In the genomic region with DNA sequence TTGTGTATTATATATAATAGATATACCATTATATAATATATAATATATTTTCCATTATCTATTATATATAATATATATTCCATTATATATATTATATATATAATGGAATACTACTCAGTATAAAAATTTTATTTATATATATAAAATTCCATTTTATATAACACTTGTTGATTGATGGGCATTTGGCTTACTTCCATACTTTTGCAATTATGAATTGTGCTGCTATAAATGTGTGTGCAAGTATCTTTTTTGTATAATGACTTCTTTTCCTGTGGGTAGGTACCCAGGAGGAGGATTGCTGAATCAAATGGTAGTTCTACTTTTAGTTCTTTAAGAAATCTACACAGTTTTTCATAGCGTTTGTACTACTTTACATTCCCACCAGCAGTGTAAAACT, we compare ENCODE assay signal across 1 cellular context.
TF ChIP-seq lines count a peak whose summit lies in the region.

No MANE protein-coding gene starts in this region.

TF ChIP-seq in GM23338, 12 proteins besides CTCF, POLR2A, EP300 and RAD21 (continued from another document):
- TF ChIP-seq, protein P1, sequence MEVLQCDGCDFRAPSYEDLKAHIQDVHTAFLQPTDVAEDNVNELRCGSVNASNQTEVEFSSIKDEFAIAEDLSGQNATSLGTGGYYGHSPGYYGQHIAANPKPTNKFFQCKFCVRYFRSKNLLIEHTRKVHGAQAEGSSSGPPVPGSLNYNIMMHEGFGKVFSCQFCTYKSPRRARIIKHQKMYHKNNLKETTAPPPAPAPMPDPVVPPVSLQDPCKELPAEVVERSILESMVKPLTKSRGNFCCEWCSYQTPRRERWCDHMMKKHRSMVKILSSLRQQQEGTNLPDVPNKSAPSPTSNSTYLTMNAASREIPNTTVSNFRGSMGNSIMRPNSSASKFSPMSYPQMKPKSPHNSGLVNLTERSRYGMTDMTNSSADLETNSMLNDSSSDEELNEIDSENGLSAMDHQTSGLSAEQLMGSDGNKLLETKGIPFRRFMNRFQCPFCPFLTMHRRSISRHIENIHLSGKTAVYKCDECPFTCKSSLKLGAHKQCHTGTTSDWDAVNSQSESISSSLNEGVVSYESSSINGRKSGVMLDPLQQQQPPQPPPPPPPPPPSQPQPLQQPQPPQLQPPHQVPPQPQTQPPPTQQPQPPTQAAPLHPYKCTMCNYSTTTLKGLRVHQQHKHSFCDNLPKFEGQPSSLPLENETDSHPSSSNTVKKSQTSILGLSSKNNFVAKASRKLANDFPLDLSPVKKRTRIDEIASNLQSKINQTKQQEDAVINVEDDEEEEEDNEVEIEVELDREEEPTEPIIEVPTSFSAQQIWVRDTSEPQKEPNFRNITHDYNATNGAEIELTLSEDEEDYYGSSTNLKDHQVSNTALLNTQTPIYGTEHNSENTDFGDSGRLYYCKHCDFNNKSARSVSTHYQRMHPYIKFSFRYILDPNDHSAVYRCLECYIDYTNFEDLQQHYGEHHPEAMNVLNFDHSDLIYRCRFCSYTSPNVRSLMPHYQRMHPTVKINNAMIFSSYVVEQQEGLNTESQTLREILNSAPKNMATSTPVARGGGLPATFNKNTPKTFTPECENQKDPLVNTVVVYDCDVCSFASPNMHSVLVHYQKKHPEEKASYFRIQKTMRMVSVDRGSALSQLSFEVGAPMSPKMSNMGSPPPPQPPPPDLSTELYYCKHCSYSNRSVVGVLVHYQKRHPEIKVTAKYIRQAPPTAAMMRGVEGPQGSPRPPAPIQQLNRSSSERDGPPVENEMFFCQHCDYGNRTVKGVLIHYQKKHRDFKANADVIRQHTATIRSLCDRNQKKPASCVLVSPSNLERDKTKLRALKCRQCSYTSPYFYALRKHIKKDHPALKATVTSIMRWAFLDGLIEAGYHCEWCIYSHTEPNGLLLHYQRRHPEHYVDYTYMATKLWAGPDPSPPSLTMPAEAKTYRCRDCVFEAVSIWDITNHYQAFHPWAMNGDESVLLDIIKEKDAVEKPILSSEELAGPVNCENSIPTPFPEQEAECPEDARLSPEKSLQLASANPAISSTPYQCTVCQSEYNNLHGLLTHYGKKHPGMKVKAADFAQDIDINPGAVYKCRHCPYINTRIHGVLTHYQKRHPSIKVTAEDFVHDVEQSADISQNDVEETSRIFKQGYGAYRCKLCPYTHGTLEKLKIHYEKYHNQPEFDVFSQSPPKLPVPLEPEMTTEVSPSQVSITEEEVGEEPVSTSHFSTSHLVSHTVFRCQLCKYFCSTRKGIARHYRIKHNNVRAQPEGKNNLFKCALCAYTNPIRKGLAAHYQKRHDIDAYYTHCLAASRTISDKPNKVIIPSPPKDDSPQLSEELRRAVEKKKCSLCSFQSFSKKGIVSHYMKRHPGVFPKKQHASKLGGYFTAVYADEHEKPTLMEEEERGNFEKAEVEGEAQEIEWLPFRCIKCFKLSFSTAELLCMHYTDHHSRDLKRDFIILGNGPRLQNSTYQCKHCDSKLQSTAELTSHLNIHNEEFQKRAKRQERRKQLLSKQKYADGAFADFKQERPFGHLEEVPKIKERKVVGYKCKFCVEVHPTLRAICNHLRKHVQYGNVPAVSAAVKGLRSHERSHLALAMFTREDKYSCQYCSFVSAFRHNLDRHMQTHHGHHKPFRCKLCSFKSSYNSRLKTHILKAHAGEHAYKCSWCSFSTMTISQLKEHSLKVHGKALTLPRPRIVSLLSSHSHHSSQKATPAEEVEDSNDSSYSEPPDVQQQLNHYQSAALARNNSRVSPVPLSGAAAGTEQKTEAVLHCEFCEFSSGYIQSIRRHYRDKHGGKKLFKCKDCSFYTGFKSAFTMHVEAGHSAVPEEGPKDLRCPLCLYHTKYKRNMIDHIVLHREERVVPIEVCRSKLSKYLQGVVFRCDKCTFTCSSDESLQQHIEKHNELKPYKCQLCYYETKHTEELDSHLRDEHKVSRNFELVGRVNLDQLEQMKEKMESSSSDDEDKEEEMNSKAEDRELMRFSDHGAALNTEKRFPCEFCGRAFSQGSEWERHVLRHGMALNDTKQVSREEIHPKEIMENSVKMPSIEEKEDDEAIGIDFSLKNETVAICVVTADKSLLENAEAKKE (CRISPR knock-in tag; IDR thresholded peaks at IDR 0.05) = no peak
- no peak for TF ChIP-seq POLR2AphosphoS5 (IDR thresholded peaks at IDR 0.05; ENCODE audit: low read depth)
- no peak for TF ChIP-seq JUNB (IDR thresholded peaks at IDR 0.05; ENCODE audit: unreplicated experiment)
- TF ChIP-seq, protein P2, sequence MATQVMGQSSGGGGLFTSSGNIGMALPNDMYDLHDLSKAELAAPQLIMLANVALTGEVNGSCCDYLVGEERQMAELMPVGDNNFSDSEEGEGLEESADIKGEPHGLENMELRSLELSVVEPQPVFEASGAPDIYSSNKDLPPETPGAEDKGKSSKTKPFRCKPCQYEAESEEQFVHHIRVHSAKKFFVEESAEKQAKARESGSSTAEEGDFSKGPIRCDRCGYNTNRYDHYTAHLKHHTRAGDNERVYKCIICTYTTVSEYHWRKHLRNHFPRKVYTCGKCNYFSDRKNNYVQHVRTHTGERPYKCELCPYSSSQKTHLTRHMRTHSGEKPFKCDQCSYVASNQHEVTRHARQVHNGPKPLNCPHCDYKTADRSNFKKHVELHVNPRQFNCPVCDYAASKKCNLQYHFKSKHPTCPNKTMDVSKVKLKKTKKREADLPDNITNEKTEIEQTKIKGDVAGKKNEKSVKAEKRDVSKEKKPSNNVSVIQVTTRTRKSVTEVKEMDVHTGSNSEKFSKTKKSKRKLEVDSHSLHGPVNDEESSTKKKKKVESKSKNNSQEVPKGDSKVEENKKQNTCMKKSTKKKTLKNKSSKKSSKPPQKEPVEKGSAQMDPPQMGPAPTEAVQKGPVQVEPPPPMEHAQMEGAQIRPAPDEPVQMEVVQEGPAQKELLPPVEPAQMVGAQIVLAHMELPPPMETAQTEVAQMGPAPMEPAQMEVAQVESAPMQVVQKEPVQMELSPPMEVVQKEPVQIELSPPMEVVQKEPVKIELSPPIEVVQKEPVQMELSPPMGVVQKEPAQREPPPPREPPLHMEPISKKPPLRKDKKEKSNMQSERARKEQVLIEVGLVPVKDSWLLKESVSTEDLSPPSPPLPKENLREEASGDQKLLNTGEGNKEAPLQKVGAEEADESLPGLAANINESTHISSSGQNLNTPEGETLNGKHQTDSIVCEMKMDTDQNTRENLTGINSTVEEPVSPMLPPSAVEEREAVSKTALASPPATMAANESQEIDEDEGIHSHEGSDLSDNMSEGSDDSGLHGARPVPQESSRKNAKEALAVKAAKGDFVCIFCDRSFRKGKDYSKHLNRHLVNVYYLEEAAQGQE (IDR thresholded peaks at IDR 0.05; ENCODE audit: unreplicated experiment) = no peak
- TF ChIP-seq CREB1 (CRISPR knock-in tag; IDR thresholded peaks at IDR 0.05; ENCODE audit: low read depth) = no peak
- no peak for TF ChIP-seq ZNF331 (CRISPR knock-in tag; IDR thresholded peaks at IDR 0.05; ENCODE audit: low read depth)
- no peak for TF ChIP-seq STAT1 (IDR thresholded peaks at IDR 0.05; ENCODE audit: unreplicated experiment)
- TF ChIP-seq EZH2phosphoT487 (IDR thresholded peaks at IDR 0.05; ENCODE audit: unreplicated experiment) = no peak
- no peak for TF ChIP-seq ZNF114 (CRISPR knock-in tag; IDR thresholded peaks at IDR 0.05)
- TF ChIP-seq NANOG (IDR thresholded peaks at IDR 0.05; ENCODE audit: borderline replicate concordance) = no peak
